ENCODE assay signal across 27 cellular contexts in genomic region chr11:120109531-120109930, GRCh38. TPM values are rescaled to one million over a fixed set of nuclear protein-coding genes. Genes with fewer than 3 reads are reported as not detected.
"Had no signal": no experiment of that assay in that cellular context is flagged by ENCODE, and none has a peak within 500 bp of the region (broad histone marks: within the 10 kb centered on the region; RNA-seq: fewer than 3 reads in every experiment).

No MANE protein-coding gene starts in this region.

- H3K9me3 Mint-ChIP-seq: immature natural killer cell; memory B cell; natural killer cell treated with Interleukin-12 subunit alpha and Interleukin-12 subunit beta and Interleukin-15 and Interleukin-18, amount 100 ng/mL, for 72 hours; stimulated activated naive B cell treated with anti-CD40 and anti-IgM and Interleukin-4, amounts not matched to agents 10 μg/mL and 1 μg/mL and 100 μg/mL, for 72 hours; stimulated activated naive CD8-positive, alpha-beta T cell treated with anti-CD3 and anti-CD28 coated beads, Interleukin-15, amount 100 ng/mL, for 72 hours had no signal

- H3K4me1 Mint-ChIP-seq: immature natural killer cell; memory B cell; stimulated activated naive B cell treated with anti-CD40 and anti-IgM and Interleukin-4, amounts not matched to agents 10 μg/mL and 1 μg/mL and 100 μg/mL, for 72 hours; stimulated activated naive CD8-positive, alpha-beta T cell treated with anti-CD3 and anti-CD28 coated beads, Interleukin-15, amount 100 ng/mL, for 72 hours had no signal

- H3K36me3 Mint-ChIP-seq: immature natural killer cell; memory B cell; natural killer cell treated with Interleukin-12 subunit alpha and Interleukin-12 subunit beta and Interleukin-15 and Interleukin-18, amount 100 ng/mL, for 72 hours; stimulated activated naive B cell treated with anti-CD40 and anti-IgM and Interleukin-4, amounts not matched to agents 10 μg/mL and 1 μg/mL and 100 μg/mL, for 72 hours had no signal

- H3K27ac ChIP-seq: coronary artery, gastroesophageal sphincter, left ventricle myocardium inferior, lower lobe of right lung, neutrophil, spleen, testis, tibial nerve had no signal

- ATAC-seq: gastroesophageal sphincter; lower lobe of right lung; natural killer cell treated with Interleukin-12 subunit alpha and Interleukin-12 subunit beta and Interleukin-15 and Interleukin-18, amount 100 ng/mL, for 72 hours; sciatic nerve; stimulated activated naive B cell treated with anti-CD40 and anti-IgM and Interleukin-4, amounts not matched to agents 10 μg/mL and 1 μg/mL and 100 μg/mL, for 72 hours; stimulated activated naive CD8-positive, alpha-beta T cell treated with anti-CD3 and anti-CD28 coated beads, Interleukin-15, amount 100 ng/mL, for 72 hours had no signal

- H3K4me1 ChIP-seq: gastroesophageal sphincter, left ventricle myocardium inferior, lower lobe of right lung, spleen, testis had no signal

- H3K4me3 Mint-ChIP-seq: endodermal cell; immature natural killer cell; memory B cell; natural killer cell treated with Interleukin-12 subunit alpha and Interleukin-12 subunit beta and Interleukin-15 and Interleukin-18, amount 100 ng/mL, for 72 hours; stimulated activated naive B cell treated with anti-CD40 and anti-IgM and Interleukin-4, amounts not matched to agents 10 μg/mL and 1 μg/mL and 100 μg/mL, for 72 hours; stimulated activated naive CD8-positive, alpha-beta T cell treated with anti-CD3 and anti-CD28 coated beads, Interleukin-15, amount 100 ng/mL, for 72 hours had no signal

- DNase-seq: effector CD4-positive, alpha-beta T cell; endodermal cell; glutamatergic neuron; immature natural killer cell; left ventricle myocardium inferior; lower lobe of right lung; midbrain; posterior cingulate gyrus; spleen; stimulated activated CD4-positive, alpha-beta T cell treated with anti-CD3 and anti-CD28 coated beads, Interleukin-15, amount 100 ng/mL, for 24 hours; stimulated activated CD4-positive, alpha-beta T cell treated with anti-CD3 and anti-CD28 coated beads, Interleukin-1b, Interleukin-23, amount 100 ng/mL, for 48 hours; stimulated activated CD4-positive, alpha-beta T cell treated with anti-CD3 and anti-CD28 coated beads, Interleukin-4, amount 100 ng/mL, for 24 hours; stimulated activated naive B cell treated with anti-CD40 and anti-IgM and Interleukin-4, amounts not matched to agents 10 μg/mL and 1 μg/mL and 100 μg/mL, for 72 hours; stimulated activated naive CD8-positive, alpha-beta T cell treated with anti-CD3 and anti-CD28 coated beads, Interleukin-15, amount 100 ng/mL, for 72 hours; testis had no signal

- H3K9me3 ChIP-seq: gastroesophageal sphincter, left ventricle myocardium inferior, lower lobe of right lung, neutrophil, spleen, testis, tibial nerve had no signal

- H3K27me3 ChIP-seq: testis had no signal

- H3K4me3 ChIP-seq: coronary artery, gastroesophageal sphincter, left ventricle myocardium inferior, lower lobe of right lung, spleen, testis, tibial nerve had no signal

- H3K36me3 ChIP-seq: gastroesophageal sphincter, left ventricle myocardium inferior, lower lobe of right lung, neutrophil, spleen, tibial nerve had no signal

RNA-seq across cellular contexts. Expression of gene TRIM29, which starts 28.4 kb away (rescaled TPM):
- total RNA-seq: chondrocyte; dermis microvascular lymphatic vessel endothelial cell; endodermal cell; endothelial cell of umbilical vein; left ventricle myocardium inferior; natural killer cell treated with Interleukin-12 subunit alpha and Interleukin-12 subunit beta and Interleukin-15 and Interleukin-18, amount 100 ng/mL, for 72 hours; osteocyte; pulmonary artery endothelial cell had no signal
- polyA plus RNA-seq: endothelial cell of umbilical vein, immature natural killer cell had no signal
